Comparison of ENCODE assay signal across 14 cellular contexts in genomic region chr2:36177282-36177681, GRCh38.
DNase-seq lines count a peak whose midpoint lies in the region; ATAC-seq and TF ChIP-seq lines count a peak whose summit lies in the region.
"Had no signal": no experiment of that assay in that cellular context is flagged by ENCODE, and none has a peak within 500 bp of the region (broad histone marks: within the 10 kb centered on the region; RNA-seq: fewer than 3 reads in every experiment).

No MANE protein-coding gene starts in this region.

- H3K27me3 ChIP-seq in mammary epithelial cell (ENCODE audit: insufficient read depth, low read length) (no peaks in the 10 kb centered on the region), foreskin keratinocyte (no peaks in the 10 kb centered on the region)
- H3K27me3 ChIP-seq in CD4-positive, alpha-beta T cell (ENCODE audit: control insufficient read depth, insufficient read depth, low read length): no peaks in the 10 kb centered on the region

- H3K27ac ChIP-seq in mammary epithelial cell (ENCODE audit: insufficient read depth, low read depth, low read length): peak overlapping the region; percentile 57
- H3K27ac ChIP-seq in foreskin keratinocyte: no peak overlapping the region
- H3K27ac ChIP-seq in CD4-positive, alpha-beta T cell (ENCODE audit: low read depth, low read length): no peak overlapping the region
- H3K27ac ChIP-seq: A549 had no signal

- DNase-seq in Daoy (ENCODE audit: low read depth) (peak; percentile 58), HT1080 (ENCODE audit: low read depth) (peak; percentile 54), mammary epithelial cell (peak; percentile 92), foreskin keratinocyte (peak; percentile 9 to 12), GM13977 (ENCODE audit: low spot score) (no peak), EL (no peak)
- DNase-seq in CD4-positive, alpha-beta T cell: no peak
- DNase-seq: DMS79, GDM1, HCEC 1CT, KG1 had no signal

- dilution Hi-C loops in mammary epithelial cell (cut with HindIII; ENCODE audit: low sequenced_read_pairs): no loop called here

- H3K9ac ChIP-seq in mammary epithelial cell (ENCODE audit: insufficient read depth, low read length): no peak overlapping the region

- no peaks in the 10 kb centered on the region for H3K79me2 ChIP-seq in mammary epithelial cell (ENCODE audit: insufficient read depth, low read length)

- POLR2A ChIA-PET in CD4-positive, alpha-beta T cell (lab: Charles Lee): no interaction called here

- WGBS in mammary epithelial cell (ENCODE audit: low coverage, missing lambda C conversion rate): 5% methylated on average over 2 of the region's 2 CpGs

- no peaks in the 10 kb centered on the region for H3K9me3 Mint-ChIP-seq in CD4-positive, alpha-beta T cell
- H3K9me3 Mint-ChIP-seq: IgD-negative memory B cell had no signal

- no peaks in the 10 kb centered on the region for H3K27me3 Mint-ChIP-seq in CD4-positive, alpha-beta T cell

- no peak overlapping the region for H3K4me3 ChIP-seq in mammary epithelial cell (replicated peaks in 1 of 3; ENCODE audit: insufficient read depth in 1 of 3, low read depth in 2 of 3, low read length in 3 of 3)
- H3K4me3 ChIP-seq: A549 had no signal

- no peak for TF ChIP-seq CTCF in mammary epithelial cell (conservative IDR thresholded peaks at IDR 0.05 in 1 of 2, IDR thresholded peaks at IDR 0.05 in 1 of 2; ENCODE audit: extremely low read depth in 1 of 2, insufficient read depth in 1 of 2, low read depth in 1 of 2, low read length in 2 of 2)
- TF ChIP-seq CTCF in foreskin keratinocyte (conservative IDR thresholded peaks at IDR 0.05): no peak
- no peak for TF ChIP-seq CTCF in GM13977 (IDR thresholded peaks at IDR 0.05; ENCODE audit: extremely low read depth, insufficient read depth, missing control alignments)
- TF ChIP-seq CTCF in CD4-positive, alpha-beta T cell (IDR thresholded peaks at IDR 0.05): no peak

- no TSS peak for BruUV-seq in mammary epithelial cell (replicated peaks; lab: Mats Ljungman, UMichigan)

- no peaks in the 10 kb centered on the region for H3K9me3 ChIP-seq in mammary epithelial cell (replicated peaks; ENCODE audit: insufficient read depth, low read length)
- no peaks in the 10 kb centered on the region for H3K9me3 ChIP-seq in CD4-positive, alpha-beta T cell (ENCODE audit: control insufficient read depth, low read length)
- H3K9me3 ChIP-seq: A549 had no signal

- in situ Hi-C loops in mammary epithelial cell (cut with MboI; ENCODE audit: low sequenced_read_pairs in 2 of 2) (no loop called here), GM13977 (cut with MboI; ENCODE audit: low pct_unique_long_range_greater_than_20kb, low sequenced_read_pairs, unreplicated experiment) (no loop called here)

- no peaks in the 10 kb centered on the region for H3K4me1 Mint-ChIP-seq in CD4-positive, alpha-beta T cell (ENCODE audit: low read depth)
- H3K4me1 Mint-ChIP-seq: CD14-positive monocyte, IgD-negative memory B cell had no signal

- peak overlapping the region; percentile 25 for H3K4me2 ChIP-seq in mammary epithelial cell (ENCODE audit: insufficient read depth, low read depth, low read length)
- H3K4me2 ChIP-seq: A549 had no signal

- CTCF ChIA-PET in mammary epithelial cell (lab: Charles Lee; ENCODE audit: low non-redundant PET): no interaction called here
- CTCF ChIA-PET in CD4-positive, alpha-beta T cell (lab: Charles Lee): interaction anchor here (0.7 kb wide), 1 partner anchor 101 kb away, joined by 3 read pairs; no protein-coding TSS in a partner anchor

- intact Hi-C loops in mammary epithelial cell (cut with micrococcal nuclease): no loop called here
- intact Hi-C loops in CD4-positive, alpha-beta T cell (cut with DNase I, micrococcal nuclease): no loop called here

- peaks cover 31% of the 10 kb centered on the region for H3K4me1 ChIP-seq in mammary epithelial cell (ENCODE audit: insufficient read depth, low read length)
- no peaks in the 10 kb centered on the region for H3K4me1 ChIP-seq in foreskin keratinocyte
- H3K4me1 ChIP-seq: A549 had no signal

- H3K4me3 Mint-ChIP-seq in CD4-positive, alpha-beta T cell: no peak overlapping the region
- H3K4me3 Mint-ChIP-seq: CD14-positive monocyte, IgD-negative memory B cell had no signal

- no peaks in the 10 kb centered on the region for H3K36me3 ChIP-seq in mammary epithelial cell (ENCODE audit: insufficient read depth, low read length)

- H3K27ac Mint-ChIP-seq in CD4-positive, alpha-beta T cell: no peak overlapping the region
- H3K27ac Mint-ChIP-seq: CD14-positive monocyte, IgD-negative memory B cell had no signal

- H2AFZ ChIP-seq in mammary epithelial cell (ENCODE audit: low read depth, low read length): no peak overlapping the region

- H4K20me1 ChIP-seq in mammary epithelial cell (ENCODE audit: insufficient read depth, low read length): no peaks in the 10 kb centered on the region

- H3K36me3 Mint-ChIP-seq in CD4-positive, alpha-beta T cell (ENCODE audit: low read depth): no peaks in the 10 kb centered on the region
- H3K36me3 Mint-ChIP-seq: CD14-positive monocyte, IgD-negative memory B cell had no signal

- ATAC-seq in foreskin keratinocyte: peak; percentile 59
- ATAC-seq in CD4-positive, alpha-beta T cell (ENCODE audit: poor library complexity): no peak
- ATAC-seq: A549 had no signal

Comparison
In these comparisons a context has a peak if more than half of its experiments do, and no peak if none do; other contexts are left out.
1. DNase-seq: peak in Daoy (single experiment), HT1080 (single experiment), mammary epithelial cell (single experiment) and foreskin keratinocyte (2 of 2); none in GM13977 (single experiment), EL (single experiment) and CD4-positive, alpha-beta T cell (0 of 10).